ENCODE assay signal across 1 cellular context in the genomic region with DNA sequence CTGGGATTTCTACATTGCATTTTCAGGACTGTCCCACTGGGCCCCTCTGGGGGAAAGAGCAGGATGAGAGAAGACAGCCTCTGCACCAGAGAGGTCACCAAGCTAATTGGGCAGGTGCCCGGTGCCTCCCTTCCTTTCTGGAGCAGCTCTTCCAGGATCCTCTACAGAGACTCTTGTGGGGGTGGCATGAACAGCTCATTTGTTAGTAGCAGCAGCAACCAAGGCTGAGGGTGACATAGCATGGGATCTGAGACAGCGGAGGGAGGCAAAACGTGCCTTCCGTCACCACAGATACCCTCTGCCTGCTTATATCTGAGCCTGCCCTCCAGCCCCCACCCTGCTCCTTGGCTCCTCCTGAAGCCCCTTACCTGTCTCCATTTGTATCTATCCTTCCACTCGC.
TF ChIP-seq lines count a peak whose summit lies in the region.

No MANE protein-coding gene starts in this region.

TF ChIP-seq in IMR-90, 13 proteins besides CTCF, POLR2A, EP300 and RAD21:
- no peak for TF ChIP-seq RFX5 (IDR thresholded peaks at IDR 0.05; ENCODE audit: low read depth, low read length)
- TF ChIP-seq MAZ (IDR thresholded peaks at IDR 0.05; ENCODE audit: borderline replicate concordance, low read depth, low read length), result no peak
- TF ChIP-seq, protein P1, sequence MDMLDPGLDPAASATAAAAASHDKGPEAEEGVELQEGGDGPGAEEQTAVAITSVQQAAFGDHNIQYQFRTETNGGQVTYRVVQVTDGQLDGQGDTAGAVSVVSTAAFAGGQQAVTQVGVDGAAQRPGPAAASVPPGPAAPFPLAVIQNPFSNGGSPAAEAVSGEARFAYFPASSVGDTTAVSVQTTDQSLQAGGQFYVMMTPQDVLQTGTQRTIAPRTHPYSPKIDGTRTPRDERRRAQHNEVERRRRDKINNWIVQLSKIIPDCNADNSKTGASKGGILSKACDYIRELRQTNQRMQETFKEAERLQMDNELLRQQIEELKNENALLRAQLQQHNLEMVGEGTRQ (IDR thresholded peaks at IDR 0.05; ENCODE audit: low read depth, low read length), result no peak
- TF ChIP-seq FOS (IDR thresholded peaks at IDR 0.05; ENCODE audit: low read depth, low read length), result no peak
- TF ChIP-seq RCOR1 (IDR thresholded peaks at IDR 0.05; ENCODE audit: insufficient replicate concordance, low read length), result no peak
